In the genomic region with DNA sequence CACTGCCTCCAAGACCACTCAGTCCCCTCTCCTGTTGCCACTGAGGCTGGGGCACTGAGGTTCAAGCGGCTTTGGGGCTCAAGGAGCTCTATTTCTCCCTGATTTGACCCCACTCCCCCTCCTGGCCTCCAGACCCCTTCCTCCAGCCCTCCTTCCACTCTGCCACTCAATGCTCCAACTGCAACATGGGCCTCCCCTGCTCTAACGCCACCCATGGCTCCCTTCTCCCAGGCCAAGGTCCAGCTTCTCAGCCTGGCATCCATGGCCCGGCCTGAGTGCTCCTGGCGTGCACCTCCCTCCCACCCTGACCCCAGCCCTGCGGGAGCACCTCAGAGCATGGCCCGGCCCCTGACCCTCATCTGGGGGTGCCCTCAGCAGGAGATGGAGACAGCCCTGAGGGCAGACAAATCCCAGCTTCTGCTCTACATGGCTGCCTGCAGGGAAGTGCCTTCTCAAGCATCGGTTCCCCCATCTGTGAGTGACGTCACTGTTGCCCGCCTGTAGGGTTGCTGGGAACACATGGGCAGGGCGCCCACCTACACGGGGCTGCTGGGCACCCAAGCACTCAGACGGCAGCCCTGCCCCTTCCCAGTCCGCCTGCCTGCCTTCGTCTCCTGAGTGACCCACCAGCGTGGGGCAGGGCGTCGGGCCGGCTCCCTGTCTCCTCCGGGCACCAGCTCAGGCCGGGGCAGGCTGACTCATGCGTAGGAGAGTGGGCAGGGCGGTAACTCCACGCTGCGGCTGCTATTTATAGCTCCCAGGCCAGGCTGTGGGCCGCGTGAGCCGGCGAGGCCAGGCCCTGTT, we compare ENCODE assay signal across 8 cellular contexts. TPM values are rescaled to one million over a fixed set of nuclear protein-coding genes. Genes with fewer than 3 reads are reported as not detected.
DNase-seq lines count a peak whose midpoint lies in the region; ATAC-seq and TF ChIP-seq lines count a peak whose summit lies in the region.

No MANE protein-coding gene starts in this region.

- DNase-seq in G401 (ENCODE audit: low spot score): peak; percentile 82
- DNase-seq in SJSA1 (ENCODE audit: low read depth in 1 of 2, low spot score in 2 of 2): peak; percentile 62 to 81
- DNase-seq in fibroblast of the conjunctiva (ENCODE audit: low read depth): peak; percentile 18
- peak; percentile 39 for DNase-seq in pons (ENCODE audit: low spot score)
- DNase-seq in NCI-H345 (lab: John Stamatoyannopoulos, UW): no peak
- DNase-seq in GM13976 (ENCODE audit: low spot score): no peak

- no peaks in the 10 kb centered on the region for H3K36me3 ChIP-seq in SJSA1

- peaks cover 46% of the 10 kb centered on the region for H3K27me3 ChIP-seq in SJSA1 (replicated peaks)

- H3K27ac ChIP-seq in SJSA1: no peak overlapping the region

- in situ Hi-C loops in G401 (cut with HindIII; ENCODE audit: low sequenced_read_pairs): no loop called here
- in situ Hi-C loops in GM13976 (cut with MboI; ENCODE audit: low sequenced_read_pairs, unreplicated experiment): no loop called here

- ATAC-seq in GM21786 (IDR thresholded peaks at IDR 0.05; ENCODE audit: unreplicated experiment) (no peak), GM19395 (IDR thresholded peaks at IDR 0.05; ENCODE audit: unreplicated experiment) (no peak)

- TF ChIP-seq CTCF in GM13976 (IDR thresholded peaks at IDR 0.05; ENCODE audit: borderline replicate concordance, control extremely low read depth, extremely low read depth, insufficient read depth, missing control alignments): no peak

- peaks cover 11% of the 10 kb centered on the region for H3K4me1 ChIP-seq in SJSA1 (replicated peaks)

- H3K4me3 ChIP-seq in SJSA1: no peak overlapping the region

- no peaks in the 10 kb centered on the region for H3K9me3 ChIP-seq in SJSA1 (replicated peaks)

RNA-seq across cellular contexts. Expression of a gene that starts 1.6 kb away (rescaled TPM):
- 13.5 and 13.7 TPM in 2 replicates for total RNA-seq in G401 (2014; rRNA removed; shearing (Covaris generic))
- not detected in 2 replicates for total RNA-seq in SJSA1 (2014; rRNA removed; shearing (Covaris generic))

RNA-seq across cellular contexts. Expression of a gene that starts 17.1 kb away (rescaled TPM):
- 61.7 and 90.3 TPM in 2 replicates for total RNA-seq in G401 (2014; rRNA removed; shearing (Covaris generic))
- total RNA-seq in SJSA1 (2014; rRNA removed; shearing (Covaris generic)): 67.6 and 74.4 TPM in 2 replicates

RNA-seq across cellular contexts. Expression of a gene that starts 20.2 kb away (rescaled TPM):
- total RNA-seq in G401 (2014; rRNA removed; shearing (Covaris generic)): 7.3 and 9.2 TPM in 2 replicates
- total RNA-seq in SJSA1 (2014; rRNA removed; shearing (Covaris generic)): 0.03 TPM in 1 of 2 replicates, not detected in the other

Comparison
In these comparisons a context has a peak if more than half of its experiments do, and no peak if none do; other contexts are left out.
1. DNase-seq: peak in G401 (single experiment), SJSA1 (2 of 2), fibroblast of the conjunctiva (single experiment) and pons (single experiment); none in NCI-H345 (single experiment) and GM13976 (single experiment).
2. RNA of a gene that starts 1.6 kb away (total RNA-seq): 13.5 to 13.7 TPM in G401; not detected in SJSA1; every median in the first group is over 10 times any median in the second.